29 cellular contexts compared by ENCODE assay signal in genomic region chr2:212271583-212271982, GRCh38.
"Had no signal": no experiment of that assay in that cellular context is flagged by ENCODE, and none has a peak within 500 bp of the region (broad histone marks: within the 10 kb centered on the region; RNA-seq: fewer than 3 reads in every experiment).

No MANE protein-coding gene starts in this region.

- FAIRE-seq: small intestine, urothelium cell line had no signal

- H3K9me3 Mint-ChIP-seq: nephron progenitor cell; neural crest cell; stimulated activated naive B cell treated with anti-CD40 and anti-IgM and Interleukin-4, amounts not matched to agents 10 μg/mL and 1 μg/mL and 100 μg/mL, for 72 hours; stimulated activated naive CD8-positive, alpha-beta T cell treated with anti-CD3 and anti-CD28 coated beads, Interleukin-15, Interleukin-2, amounts not matched to agents 100 ng/mL and 50 ng/mL, for 24 hours had no signal

- H3K36me3 Mint-ChIP-seq: natural killer cell; stimulated activated effector memory CD8-positive, alpha-beta T cell treated with anti-CD3 and anti-CD28 coated beads, Interleukin-12 subunit alpha, Interleukin-12 subunit beta, amount 100 ng/mL, for 72 hours; stimulated activated naive B cell treated with anti-CD40 and anti-IgM and Interleukin-4, amounts not matched to agents 10 μg/mL and 1 μg/mL and 100 μg/mL, for 72 hours had no signal

- H3K36me3 ChIP-seq: neutrophil, right lobe of liver, sigmoid colon, stomach, thoracic aorta, thyroid gland, tibial nerve, upper lobe of left lung, vagina had no signal

- H3K27me3 ChIP-seq: neutrophil, right lobe of liver, sigmoid colon, stomach, thyroid gland, tibial nerve, upper lobe of left lung, vagina had no signal

- H3K9ac ChIP-seq: parathyroid adenoma had no signal

- H3K79me2 ChIP-seq: parathyroid adenoma had no signal

- H3K9me3 ChIP-seq: neutrophil, psoas muscle, right lobe of liver, sigmoid colon, stomach, thoracic aorta, thyroid gland, tibial nerve, upper lobe of left lung, vagina had no signal

- H3K4me1 Mint-ChIP-seq: natural killer cell; stimulated activated effector memory CD8-positive, alpha-beta T cell treated with anti-CD3 and anti-CD28 coated beads, Interleukin-12 subunit alpha, Interleukin-12 subunit beta, amount 100 ng/mL, for 72 hours; stimulated activated naive B cell treated with anti-CD40 and anti-IgM and Interleukin-4, amounts not matched to agents 10 μg/mL and 1 μg/mL and 100 μg/mL, for 72 hours had no signal

- H3K4me3 ChIP-seq: psoas muscle, right lobe of liver, sigmoid colon, stomach, thoracic aorta, thyroid gland, tibial nerve, upper lobe of left lung, vagina had no signal

- H3K27me3 Mint-ChIP-seq: progenitor cell of endocrine pancreas; stimulated activated naive B cell treated with anti-CD40 and anti-IgM and Interleukin-4, amounts not matched to agents 10 μg/mL and 1 μg/mL and 100 μg/mL, for 72 hours; stimulated activated naive CD8-positive, alpha-beta T cell treated with anti-CD3 and anti-CD28 coated beads, Interleukin-15, Interleukin-2, amounts not matched to agents 100 ng/mL and 50 ng/mL, for 24 hours had no signal

- H2AFZ ChIP-seq: parathyroid adenoma had no signal

- DNase-seq: natural killer cell; nephron progenitor cell; nucleus accumbens; posterior cingulate gyrus; psoas muscle; right cardiac atrium; right lobe of liver; sigmoid colon; small intestine; stimulated activated CD4-positive, alpha-beta T cell treated with anti-CD3 and anti-CD28 coated beads, Interleukin-15, amount 100 ng/mL, for 24 hours; stimulated activated CD4-positive, alpha-beta T cell treated with anti-CD3 and anti-CD28 coated beads, Interleukin-2, amount 100 ng/mL, for 24 hours; stimulated activated CD4-positive, alpha-beta T cell treated with anti-CD3 and anti-CD28 coated beads, Interleukin-2, amount 100 ng/mL, for 48 hours; stimulated activated CD4-positive, alpha-beta T cell treated with anti-CD3 and anti-CD28 coated beads, Interleukin-4, amount 100 ng/mL, for 24 hours; stimulated activated naive B cell treated with anti-CD40 and anti-IgM and Interleukin-4, amounts not matched to agents 10 μg/mL and 1 μg/mL and 100 μg/mL, for 72 hours; stimulated activated naive CD4-positive, alpha-beta T cell treated with Interleukin-2 at 50 U/mL for 16 hours; stomach; thyroid gland; trophoblast cell; upper lobe of left lung had no signal

- H3K4me3 Mint-ChIP-seq: natural killer cell; nephron progenitor cell; neural crest cell; stimulated activated effector memory CD8-positive, alpha-beta T cell treated with anti-CD3 and anti-CD28 coated beads, Interleukin-12 subunit alpha, Interleukin-12 subunit beta, amount 100 ng/mL, for 72 hours; stimulated activated naive B cell treated with anti-CD40 and anti-IgM and Interleukin-4, amounts not matched to agents 10 μg/mL and 1 μg/mL and 100 μg/mL, for 72 hours; stimulated activated naive CD8-positive, alpha-beta T cell treated with anti-CD3 and anti-CD28 coated beads, Interleukin-15, Interleukin-2, amounts not matched to agents 100 ng/mL and 50 ng/mL, for 24 hours had no signal

- H3K27ac Mint-ChIP-seq: natural killer cell; nephron progenitor cell; progenitor cell of endocrine pancreas; stimulated activated effector memory CD8-positive, alpha-beta T cell treated with anti-CD3 and anti-CD28 coated beads, Interleukin-12 subunit alpha, Interleukin-12 subunit beta, amount 100 ng/mL, for 72 hours; stimulated activated naive B cell treated with anti-CD40 and anti-IgM and Interleukin-4, amounts not matched to agents 10 μg/mL and 1 μg/mL and 100 μg/mL, for 72 hours; stimulated activated naive CD8-positive, alpha-beta T cell treated with anti-CD3 and anti-CD28 coated beads, Interleukin-15, Interleukin-2, amounts not matched to agents 100 ng/mL and 50 ng/mL, for 24 hours had no signal

- H3K4me1 ChIP-seq: parathyroid adenoma, right lobe of liver, sigmoid colon, thyroid gland, tibial nerve, upper lobe of left lung, vagina had no signal

- ATAC-seq: natural killer cell; psoas muscle; right cardiac atrium; right lobe of liver; stimulated activated effector memory CD8-positive, alpha-beta T cell treated with anti-CD3 and anti-CD28 coated beads, Interleukin-12 subunit alpha, Interleukin-12 subunit beta, amount 100 ng/mL, for 72 hours; stimulated activated naive B cell treated with anti-CD40 and anti-IgM and Interleukin-4, amounts not matched to agents 10 μg/mL and 1 μg/mL and 100 μg/mL, for 72 hours had no signal

- H3K27ac ChIP-seq: neutrophil, parathyroid adenoma, psoas muscle, right lobe of liver, sigmoid colon, stomach, thoracic aorta, thyroid gland, tibial nerve, upper lobe of left lung, vagina had no signal
